ENCODE assay signal across 3 cellular contexts in the genomic region with DNA sequence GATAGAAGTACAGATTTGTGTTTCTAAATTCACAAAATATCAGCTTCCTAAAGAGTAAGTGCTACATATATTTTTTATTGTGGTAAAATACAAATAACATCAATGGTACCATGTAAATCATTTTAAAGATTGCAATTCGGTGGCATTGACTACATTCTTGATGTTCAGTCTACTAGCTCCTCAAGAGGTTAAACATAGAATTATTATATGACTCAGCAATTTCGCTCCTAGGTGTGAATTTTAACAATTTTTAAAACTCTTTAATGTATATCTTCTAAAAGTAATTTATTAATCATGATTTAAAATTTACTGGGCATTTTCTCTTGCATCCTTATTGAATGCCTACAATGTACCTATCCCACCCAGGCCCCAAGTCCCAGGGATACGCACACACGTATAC.
TF ChIP-seq lines count a peak whose summit lies in the region.

No MANE protein-coding gene starts in this region.

TF ChIP-seq in HepG2, 621 proteins besides CTCF, POLR2A, EP300 and RAD21:
- no peak for TF ChIP-seq SNRNP70 (IDR thresholded peaks at IDR 0.05; ENCODE audit: low read depth, low read length)
- TF ChIP-seq, protein P1, sequence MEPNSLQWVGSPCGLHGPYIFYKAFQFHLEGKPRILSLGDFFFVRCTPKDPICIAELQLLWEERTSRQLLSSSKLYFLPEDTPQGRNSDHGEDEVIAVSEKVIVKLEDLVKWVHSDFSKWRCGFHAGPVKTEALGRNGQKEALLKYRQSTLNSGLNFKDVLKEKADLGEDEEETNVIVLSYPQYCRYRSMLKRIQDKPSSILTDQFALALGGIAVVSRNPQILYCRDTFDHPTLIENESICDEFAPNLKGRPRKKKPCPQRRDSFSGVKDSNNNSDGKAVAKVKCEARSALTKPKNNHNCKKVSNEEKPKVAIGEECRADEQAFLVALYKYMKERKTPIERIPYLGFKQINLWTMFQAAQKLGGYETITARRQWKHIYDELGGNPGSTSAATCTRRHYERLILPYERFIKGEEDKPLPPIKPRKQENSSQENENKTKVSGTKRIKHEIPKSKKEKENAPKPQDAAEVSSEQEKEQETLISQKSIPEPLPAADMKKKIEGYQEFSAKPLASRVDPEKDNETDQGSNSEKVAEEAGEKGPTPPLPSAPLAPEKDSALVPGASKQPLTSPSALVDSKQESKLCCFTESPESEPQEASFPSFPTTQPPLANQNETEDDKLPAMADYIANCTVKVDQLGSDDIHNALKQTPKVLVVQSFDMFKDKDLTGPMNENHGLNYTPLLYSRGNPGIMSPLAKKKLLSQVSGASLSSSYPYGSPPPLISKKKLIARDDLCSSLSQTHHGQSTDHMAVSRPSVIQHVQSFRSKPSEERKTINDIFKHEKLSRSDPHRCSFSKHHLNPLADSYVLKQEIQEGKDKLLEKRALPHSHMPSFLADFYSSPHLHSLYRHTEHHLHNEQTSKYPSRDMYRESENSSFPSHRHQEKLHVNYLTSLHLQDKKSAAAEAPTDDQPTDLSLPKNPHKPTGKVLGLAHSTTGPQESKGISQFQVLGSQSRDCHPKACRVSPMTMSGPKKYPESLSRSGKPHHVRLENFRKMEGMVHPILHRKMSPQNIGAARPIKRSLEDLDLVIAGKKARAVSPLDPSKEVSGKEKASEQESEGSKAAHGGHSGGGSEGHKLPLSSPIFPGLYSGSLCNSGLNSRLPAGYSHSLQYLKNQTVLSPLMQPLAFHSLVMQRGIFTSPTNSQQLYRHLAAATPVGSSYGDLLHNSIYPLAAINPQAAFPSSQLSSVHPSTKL (CRISPR knock-in tag; IDR thresholded peaks at IDR 0.05): no peak
- peak; percentile 80 for TF ChIP-seq NFE2L2 (IDR thresholded peaks at IDR 0.05; ENCODE audit: low read length)
- no peak for TF ChIP-seq ZNF30 (CRISPR knock-in tag; IDR thresholded peaks at IDR 0.05)
- peak; percentile 83 for TF ChIP-seq MAFF (IDR thresholded peaks at IDR 0.05; ENCODE audit: low read depth, low read length)
- TF ChIP-seq, protein P2, sequence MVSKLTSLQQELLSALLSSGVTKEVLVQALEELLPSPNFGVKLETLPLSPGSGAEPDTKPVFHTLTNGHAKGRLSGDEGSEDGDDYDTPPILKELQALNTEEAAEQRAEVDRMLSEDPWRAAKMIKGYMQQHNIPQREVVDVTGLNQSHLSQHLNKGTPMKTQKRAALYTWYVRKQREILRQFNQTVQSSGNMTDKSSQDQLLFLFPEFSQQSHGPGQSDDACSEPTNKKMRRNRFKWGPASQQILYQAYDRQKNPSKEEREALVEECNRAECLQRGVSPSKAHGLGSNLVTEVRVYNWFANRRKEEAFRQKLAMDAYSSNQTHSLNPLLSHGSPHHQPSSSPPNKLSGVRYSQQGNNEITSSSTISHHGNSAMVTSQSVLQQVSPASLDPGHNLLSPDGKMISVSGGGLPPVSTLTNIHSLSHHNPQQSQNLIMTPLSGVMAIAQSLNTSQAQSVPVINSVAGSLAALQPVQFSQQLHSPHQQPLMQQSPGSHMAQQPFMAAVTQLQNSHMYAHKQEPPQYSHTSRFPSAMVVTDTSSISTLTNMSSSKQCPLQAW (CRISPR knock-in tag; IDR thresholded peaks at IDR 0.05): no peak
- no peak for TF ChIP-seq CREB1 (IDR thresholded peaks at IDR 0.05)
- TF ChIP-seq CREB1 (CRISPR knock-in tag; IDR thresholded peaks at IDR 0.05): no peak
- TF ChIP-seq MAFK (conservative IDR thresholded peaks at IDR 0.05 in 1 of 2, IDR thresholded peaks at IDR 0.05 in 1 of 2; ENCODE audit: low read length in 2 of 2): peak; percentile 80 to 94

TF ChIP-seq in GM23338, 12 proteins besides CTCF, POLR2A, EP300 and RAD21 (continues in another document):
- no peak for TF ChIP-seq JUNB (IDR thresholded peaks at IDR 0.05; ENCODE audit: unreplicated experiment)
- TF ChIP-seq, protein P3, sequence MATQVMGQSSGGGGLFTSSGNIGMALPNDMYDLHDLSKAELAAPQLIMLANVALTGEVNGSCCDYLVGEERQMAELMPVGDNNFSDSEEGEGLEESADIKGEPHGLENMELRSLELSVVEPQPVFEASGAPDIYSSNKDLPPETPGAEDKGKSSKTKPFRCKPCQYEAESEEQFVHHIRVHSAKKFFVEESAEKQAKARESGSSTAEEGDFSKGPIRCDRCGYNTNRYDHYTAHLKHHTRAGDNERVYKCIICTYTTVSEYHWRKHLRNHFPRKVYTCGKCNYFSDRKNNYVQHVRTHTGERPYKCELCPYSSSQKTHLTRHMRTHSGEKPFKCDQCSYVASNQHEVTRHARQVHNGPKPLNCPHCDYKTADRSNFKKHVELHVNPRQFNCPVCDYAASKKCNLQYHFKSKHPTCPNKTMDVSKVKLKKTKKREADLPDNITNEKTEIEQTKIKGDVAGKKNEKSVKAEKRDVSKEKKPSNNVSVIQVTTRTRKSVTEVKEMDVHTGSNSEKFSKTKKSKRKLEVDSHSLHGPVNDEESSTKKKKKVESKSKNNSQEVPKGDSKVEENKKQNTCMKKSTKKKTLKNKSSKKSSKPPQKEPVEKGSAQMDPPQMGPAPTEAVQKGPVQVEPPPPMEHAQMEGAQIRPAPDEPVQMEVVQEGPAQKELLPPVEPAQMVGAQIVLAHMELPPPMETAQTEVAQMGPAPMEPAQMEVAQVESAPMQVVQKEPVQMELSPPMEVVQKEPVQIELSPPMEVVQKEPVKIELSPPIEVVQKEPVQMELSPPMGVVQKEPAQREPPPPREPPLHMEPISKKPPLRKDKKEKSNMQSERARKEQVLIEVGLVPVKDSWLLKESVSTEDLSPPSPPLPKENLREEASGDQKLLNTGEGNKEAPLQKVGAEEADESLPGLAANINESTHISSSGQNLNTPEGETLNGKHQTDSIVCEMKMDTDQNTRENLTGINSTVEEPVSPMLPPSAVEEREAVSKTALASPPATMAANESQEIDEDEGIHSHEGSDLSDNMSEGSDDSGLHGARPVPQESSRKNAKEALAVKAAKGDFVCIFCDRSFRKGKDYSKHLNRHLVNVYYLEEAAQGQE (IDR thresholded peaks at IDR 0.05; ENCODE audit: unreplicated experiment): no peak
- no peak for TF ChIP-seq ZNF114 (CRISPR knock-in tag; IDR thresholded peaks at IDR 0.05)
- TF ChIP-seq POLR2AphosphoS5 (IDR thresholded peaks at IDR 0.05; ENCODE audit: low read depth): no peak
- TF ChIP-seq EZH2phosphoT487 (IDR thresholded peaks at IDR 0.05; ENCODE audit: unreplicated experiment): no peak
- no peak for TF ChIP-seq STAT1 (IDR thresholded peaks at IDR 0.05; ENCODE audit: unreplicated experiment)
- no peak for TF ChIP-seq EZH2 (IDR thresholded peaks at IDR 0.05; ENCODE audit: low read depth, unreplicated experiment)
- no peak for TF ChIP-seq NANOG (IDR thresholded peaks at IDR 0.05; ENCODE audit: borderline replicate concordance)

TF ChIP-seq in K562, 482 proteins besides CTCF, POLR2A, EP300 and RAD21:
- peak; percentile 90 for TF ChIP-seq ZNF316 (IDR thresholded peaks at IDR 0.05)
- peak; percentile 55; the same call in 1 of the 2 replicates for TF ChIP-seq NFE2 (IDR thresholded peaks at IDR 0.05; ENCODE audit: low read depth)
- TF ChIP-seq C11orf30 (IDR thresholded peaks at IDR 0.05; ENCODE audit: low read depth): peak; percentile 74
- TF ChIP-seq, protein P4, sequence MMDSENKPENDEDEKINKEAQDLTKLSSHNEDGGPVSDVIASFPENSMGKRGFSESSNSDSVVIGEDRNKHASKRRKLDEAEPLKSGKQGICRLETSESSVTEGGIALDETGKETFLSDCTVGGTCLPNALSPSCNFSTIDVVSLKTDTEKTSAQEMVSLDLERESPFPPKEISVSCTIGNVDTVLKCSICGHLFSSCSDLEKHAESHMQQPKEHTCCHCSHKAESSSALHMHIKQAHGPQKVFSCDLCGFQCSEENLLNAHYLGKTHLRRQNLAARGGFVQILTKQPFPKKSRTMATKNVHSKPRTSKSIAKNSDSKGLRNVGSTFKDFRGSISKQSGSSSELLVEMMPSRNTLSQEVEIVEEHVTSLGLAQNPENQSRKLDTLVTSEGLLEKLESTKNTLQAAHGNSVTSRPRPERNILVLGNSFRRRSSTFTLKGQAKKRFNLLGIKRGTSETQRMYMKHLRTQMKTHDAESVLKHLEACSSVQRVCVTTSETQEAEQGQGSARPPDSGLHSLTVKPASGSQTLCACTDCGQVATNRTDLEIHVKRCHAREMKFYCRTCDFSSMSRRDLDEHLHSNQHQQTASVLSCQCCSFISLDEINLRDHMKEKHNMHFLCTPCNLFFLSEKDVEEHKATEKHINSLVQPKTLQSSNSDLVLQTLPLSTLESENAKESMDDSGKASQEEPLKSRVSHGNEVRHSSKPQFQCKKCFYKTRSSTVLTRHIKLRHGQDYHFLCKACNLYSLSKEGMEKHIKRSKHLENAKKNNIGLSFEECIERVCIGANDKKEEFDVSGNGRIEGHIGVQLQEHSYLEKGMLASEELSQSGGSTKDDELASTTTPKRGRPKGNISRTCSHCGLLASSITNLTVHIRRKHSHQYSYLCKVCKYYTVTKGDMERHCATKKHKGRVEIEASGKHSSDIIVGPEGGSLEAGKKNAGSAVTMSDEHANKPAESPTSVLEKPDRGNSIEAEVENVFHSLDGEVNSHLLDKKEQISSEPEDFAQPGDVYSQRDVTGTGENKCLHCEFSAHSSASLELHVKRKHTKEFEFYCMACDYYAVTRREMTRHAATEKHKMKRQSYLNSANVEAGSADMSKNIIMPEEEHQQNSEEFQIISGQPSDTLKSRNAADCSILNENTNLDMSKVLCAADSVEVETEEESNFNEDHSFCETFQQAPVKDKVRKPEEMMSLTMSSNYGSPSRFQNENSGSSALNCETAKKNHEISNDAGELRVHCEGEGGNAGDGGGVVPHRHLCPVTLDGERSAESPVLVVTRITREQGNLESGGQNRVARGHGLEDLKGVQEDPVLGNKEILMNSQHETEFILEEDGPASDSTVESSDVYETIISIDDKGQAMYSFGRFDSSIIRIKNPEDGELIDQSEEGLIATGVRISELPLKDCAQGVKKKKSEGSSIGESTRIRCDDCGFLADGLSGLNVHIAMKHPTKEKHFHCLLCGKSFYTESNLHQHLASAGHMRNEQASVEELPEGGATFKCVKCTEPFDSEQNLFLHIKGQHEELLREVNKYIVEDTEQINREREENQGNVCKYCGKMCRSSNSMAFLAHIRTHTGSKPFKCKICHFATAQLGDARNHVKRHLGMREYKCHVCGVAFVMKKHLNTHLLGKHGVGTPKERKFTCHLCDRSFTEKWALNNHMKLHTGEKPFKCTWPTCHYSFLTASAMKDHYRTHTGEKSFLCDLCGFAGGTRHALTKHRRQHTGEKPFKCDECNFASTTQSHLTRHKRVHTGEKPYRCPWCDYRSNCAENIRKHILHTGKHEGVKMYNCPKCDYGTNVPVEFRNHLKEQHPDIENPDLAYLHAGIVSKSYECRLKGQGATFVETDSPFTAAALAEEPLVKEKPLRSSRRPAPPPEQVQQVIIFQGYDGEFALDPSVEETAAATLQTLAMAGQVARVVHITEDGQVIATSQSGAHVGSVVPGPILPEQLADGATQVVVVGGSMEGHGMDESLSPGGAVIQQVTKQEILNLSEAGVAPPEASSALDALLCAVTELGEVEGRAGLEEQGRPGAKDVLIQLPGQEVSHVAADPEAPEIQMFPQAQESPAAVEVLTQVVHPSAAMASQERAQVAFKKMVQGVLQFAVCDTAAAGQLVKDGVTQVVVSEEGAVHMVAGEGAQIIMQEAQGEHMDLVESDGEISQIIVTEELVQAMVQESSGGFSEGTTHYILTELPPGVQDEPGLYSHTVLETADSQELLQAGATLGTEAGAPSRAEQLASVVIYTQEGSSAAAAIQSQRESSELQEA (IDR thresholded peaks at IDR 0.05; ENCODE audit: low read depth): no peak
- no peak for TF ChIP-seq CREB1 (IDR thresholded peaks at IDR 0.05)
- TF ChIP-seq CREB1 (CRISPR knock-in tag; IDR thresholded peaks at IDR 0.05): no peak
- peak; percentile 65; the same call in 1 of the 2 replicates for TF ChIP-seq BACH1 (tag; IDR thresholded peaks at IDR 0.05)
- TF ChIP-seq NFE2L1 (tag; IDR thresholded peaks at IDR 0.05; ENCODE audit: borderline replicate concordance, low read depth): peak; percentile 77; the same call in 1 of the 2 replicates
- TF ChIP-seq, protein P5, sequence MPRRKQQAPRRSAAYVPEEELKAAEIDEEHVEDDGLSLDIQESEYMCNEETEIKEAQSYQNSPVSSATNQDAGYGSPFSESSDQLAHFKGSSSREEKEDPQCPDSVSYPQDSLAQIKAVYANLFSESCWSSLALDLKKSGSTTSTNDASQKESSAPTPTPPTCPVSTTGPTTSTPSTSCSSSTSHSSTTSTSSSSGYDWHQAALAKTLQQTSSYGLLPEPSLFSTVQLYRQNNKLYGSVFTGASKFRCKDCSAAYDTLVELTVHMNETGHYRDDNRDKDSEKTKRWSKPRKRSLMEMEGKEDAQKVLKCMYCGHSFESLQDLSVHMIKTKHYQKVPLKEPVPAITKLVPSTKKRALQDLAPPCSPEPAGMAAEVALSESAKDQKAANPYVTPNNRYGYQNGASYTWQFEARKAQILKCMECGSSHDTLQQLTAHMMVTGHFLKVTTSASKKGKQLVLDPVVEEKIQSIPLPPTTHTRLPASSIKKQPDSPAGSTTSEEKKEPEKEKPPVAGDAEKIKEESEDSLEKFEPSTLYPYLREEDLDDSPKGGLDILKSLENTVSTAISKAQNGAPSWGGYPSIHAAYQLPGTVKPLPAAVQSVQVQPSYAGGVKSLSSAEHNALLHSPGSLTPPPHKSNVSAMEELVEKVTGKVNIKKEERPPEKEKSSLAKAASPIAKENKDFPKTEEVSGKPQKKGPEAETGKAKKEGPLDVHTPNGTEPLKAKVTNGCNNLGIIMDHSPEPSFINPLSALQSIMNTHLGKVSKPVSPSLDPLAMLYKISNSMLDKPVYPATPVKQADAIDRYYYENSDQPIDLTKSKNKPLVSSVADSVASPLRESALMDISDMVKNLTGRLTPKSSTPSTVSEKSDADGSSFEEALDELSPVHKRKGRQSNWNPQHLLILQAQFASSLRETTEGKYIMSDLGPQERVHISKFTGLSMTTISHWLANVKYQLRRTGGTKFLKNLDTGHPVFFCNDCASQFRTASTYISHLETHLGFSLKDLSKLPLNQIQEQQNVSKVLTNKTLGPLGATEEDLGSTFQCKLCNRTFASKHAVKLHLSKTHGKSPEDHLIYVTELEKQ (CRISPR knock-in tag; IDR thresholded peaks at IDR 0.05): no peak
- no peak for TF ChIP-seq FOXJ2 (tag; IDR thresholded peaks at IDR 0.05)
- no peak for TF ChIP-seq FOS (IDR thresholded peaks at IDR 0.05; ENCODE audit: extremely low read depth, insufficient read length)
- TF ChIP-seq SP1 (CRISPR knock-in tag; IDR thresholded peaks at IDR 0.05): no peak
- TF ChIP-seq MAFF (IDR thresholded peaks at IDR 0.05; ENCODE audit: low read length): peak; percentile 86
- TF ChIP-seq MAFG (tag; conservative IDR thresholded peaks at IDR 0.05): peak; percentile 90
- peak; percentile 83 for TF ChIP-seq MAFK (IDR thresholded peaks at IDR 0.05; ENCODE audit: low read length)
- no peak for TF ChIP-seq PHB2 (IDR thresholded peaks at IDR 0.05; ENCODE audit: low read depth)
- TF ChIP-seq, protein P6, sequence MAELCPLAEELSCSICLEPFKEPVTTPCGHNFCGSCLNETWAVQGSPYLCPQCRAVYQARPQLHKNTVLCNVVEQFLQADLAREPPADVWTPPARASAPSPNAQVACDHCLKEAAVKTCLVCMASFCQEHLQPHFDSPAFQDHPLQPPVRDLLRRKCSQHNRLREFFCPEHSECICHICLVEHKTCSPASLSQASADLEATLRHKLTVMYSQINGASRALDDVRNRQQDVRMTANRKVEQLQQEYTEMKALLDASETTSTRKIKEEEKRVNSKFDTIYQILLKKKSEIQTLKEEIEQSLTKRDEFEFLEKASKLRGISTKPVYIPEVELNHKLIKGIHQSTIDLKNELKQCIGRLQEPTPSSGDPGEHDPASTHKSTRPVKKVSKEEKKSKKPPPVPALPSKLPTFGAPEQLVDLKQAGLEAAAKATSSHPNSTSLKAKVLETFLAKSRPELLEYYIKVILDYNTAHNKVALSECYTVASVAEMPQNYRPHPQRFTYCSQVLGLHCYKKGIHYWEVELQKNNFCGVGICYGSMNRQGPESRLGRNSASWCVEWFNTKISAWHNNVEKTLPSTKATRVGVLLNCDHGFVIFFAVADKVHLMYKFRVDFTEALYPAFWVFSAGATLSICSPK (IDR thresholded peaks at IDR 0.05; ENCODE audit: borderline replicate concordance): no peak
- TF ChIP-seq MAZ (CRISPR knock-in tag; conservative IDR thresholded peaks at IDR 0.05 in 1 of 2, IDR thresholded peaks at IDR 0.05 in 1 of 2): no peak
